Comparison of ENCODE assay signal across 12 cellular contexts in the genomic region with DNA sequence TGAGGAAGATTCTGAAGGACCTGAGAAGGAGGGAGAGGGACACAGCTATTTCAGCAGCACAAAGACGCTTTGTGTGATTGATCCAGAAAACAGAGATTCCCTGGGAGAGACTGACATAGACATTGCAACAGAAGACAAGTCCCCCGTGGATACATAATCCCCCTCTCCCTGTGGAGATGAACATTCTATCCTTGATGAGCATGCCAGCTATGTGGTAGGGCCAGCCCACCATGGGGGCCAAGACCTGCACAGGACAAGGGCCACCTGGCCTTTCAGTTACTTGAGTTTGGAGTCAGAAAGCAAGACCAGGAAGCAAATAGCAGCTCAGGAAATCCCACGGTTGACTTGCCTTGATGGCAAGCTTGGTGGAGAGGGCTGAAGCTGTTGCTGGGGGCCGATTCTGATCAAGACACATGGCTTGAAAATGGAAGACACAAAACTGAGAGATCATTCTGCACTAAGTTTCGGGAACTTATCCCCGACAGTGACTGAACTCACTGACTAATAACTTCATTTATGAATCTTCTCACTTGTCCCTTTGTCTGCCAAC.
DNase-seq lines count a peak whose midpoint lies in the region; FAIRE-seq and TF ChIP-seq lines count a peak whose summit lies in the region.
"Had no signal": no experiment of that assay in that cellular context is flagged by ENCODE, and none has a peak within 500 bp of the region (broad histone marks: within the 10 kb centered on the region; RNA-seq: fewer than 3 reads in every experiment).

No MANE protein-coding gene starts in this region.

- H2AFZ ChIP-seq in Loucy (ENCODE audit: low read length) (peak overlapping the region; percentile 60), neuronal stem cell (ENCODE audit: low read length) (no peak overlapping the region)

- H3K79me2 ChIP-seq in Loucy (ENCODE audit: insufficient read depth, low read length), result no peaks in the 10 kb centered on the region

- H3K36me3 ChIP-seq in Loucy (ENCODE audit: insufficient read depth, low read length), result peaks cover 24% of the 10 kb centered on the region; the same call in 1 of the 2 replicates
- no peaks in the 10 kb centered on the region for H3K36me3 ChIP-seq in small intestine (ENCODE audit: control insufficient read depth in 2 of 2, insufficient read depth in 2 of 2, low read length in 2 of 2)
- H3K36me3 ChIP-seq in neuronal stem cell (replicated peaks in 1 of 2; ENCODE audit: control insufficient read depth in 2 of 2, insufficient read depth in 2 of 2, low read length in 2 of 2), result peaks cover 9 to 70% of the 10 kb centered on the region in 2 donors

- DNase-seq in T-helper 1 cell, result no peak
- DNase-seq in small intestine, result no peak
- DNase-seq in nephron progenitor cell, result no peak
- DNase-seq in NOMO-1 treated with DMSO at 0.1 percent for 48 hours (lab: John Stamatoyannopoulos, UW; ENCODE audit: unreplicated experiment), result no peak
- no peak for DNase-seq in neuronal stem cell (ENCODE audit: low spot score)
- DNase-seq: NCI-H446 treated with DMSO at 0.1 percent for 48 hours had no signal

- peaks cover 50% of the 10 kb centered on the region for H3K36me3 Mint-ChIP-seq in T-helper 1 cell treated with Interleukin-12 subunit alpha and Interleukin-12 subunit beta and Interleukin-4 antibody, amounts not matched to agents 30 μg/mL and 1 μg/mL, for 36 hours (ENCODE audit: low read depth)
- H3K36me3 Mint-ChIP-seq in nephron progenitor cell (ENCODE audit: low read depth), result peaks cover 45% of the 10 kb centered on the region

- no peak overlapping the region for H3K18ac ChIP-seq in neuronal stem cell (ENCODE audit: low read length)

- peak overlapping the region; percentile 96 for H3K27ac Mint-ChIP-seq in T-helper 1 cell treated with Interleukin-12 subunit alpha and Interleukin-12 subunit beta and Interleukin-4 antibody, amounts not matched to agents 30 μg/mL and 1 μg/mL, for 36 hours
- H3K27ac Mint-ChIP-seq in nephron progenitor cell, result no peak overlapping the region

- H3K4me2 ChIP-seq in Loucy (ENCODE audit: low read depth, low read length, poor library complexity, severe bottlenecking) (peak overlapping the region; percentile 70), neuronal stem cell (ENCODE audit: insufficient read depth, low read length, poor library complexity, severe bottlenecking) (no peak overlapping the region)

- no peak for FAIRE-seq in small intestine (lab: Jason Lieb, UNC)
- FAIRE-seq: A204.1, bronchial epithelial cell, G401.6 had no signal

- no peak overlapping the region for H2BK15ac ChIP-seq in neuronal stem cell (ENCODE audit: low read length)

- no peaks in the 10 kb centered on the region for H3K27me3 Mint-ChIP-seq in T-helper 1 cell treated with Interleukin-12 subunit alpha and Interleukin-12 subunit beta and Interleukin-4 antibody, amounts not matched to agents 30 μg/mL and 1 μg/mL, for 36 hours (ENCODE audit: low read depth)
- no peaks in the 10 kb centered on the region for H3K27me3 Mint-ChIP-seq in nephron progenitor cell (ENCODE audit: low read depth, poor library complexity)

- no peak overlapping the region for H3K23ac ChIP-seq in neuronal stem cell (ENCODE audit: low read depth, low read length, poor library complexity)

- no peaks in the 10 kb centered on the region for H3K9me3 Mint-ChIP-seq in T-helper 1 cell treated with Interleukin-12 subunit alpha and Interleukin-12 subunit beta and Interleukin-4 antibody, amounts not matched to agents 30 μg/mL and 1 μg/mL, for 36 hours
- H3K9me3 Mint-ChIP-seq in nephron progenitor cell, result no peaks in the 10 kb centered on the region

- no peak overlapping the region for H4K91ac ChIP-seq in neuronal stem cell (ENCODE audit: low read depth, low read length, poor library complexity)

- H3K4ac ChIP-seq in neuronal stem cell (ENCODE audit: low read length), result no peak overlapping the region

- peaks cover 58% of the 10 kb centered on the region for H3K4me1 Mint-ChIP-seq in T-helper 1 cell treated with Interleukin-12 subunit alpha and Interleukin-12 subunit beta and Interleukin-4 antibody, amounts not matched to agents 30 μg/mL and 1 μg/mL, for 36 hours (ENCODE audit: low read depth)
- H3K4me1 Mint-ChIP-seq in nephron progenitor cell, result peaks cover 11% of the 10 kb centered on the region

- no peak overlapping the region for H2AK5ac ChIP-seq in neuronal stem cell (ENCODE audit: low read depth, low read length)

- no peak overlapping the region for H2BK120ac ChIP-seq in neuronal stem cell (ENCODE audit: low read depth, low read length)

- no peaks in the 10 kb centered on the region; the same call in 1 of the 2 replicates for H3F3A ChIP-seq in Loucy (ENCODE audit: low read depth)

- H3K9ac ChIP-seq in Loucy (ENCODE audit: low read depth, low read length, poor library complexity, severe bottlenecking), result peak overlapping the region; percentile 55
- H3K9ac ChIP-seq in neuronal stem cell (ENCODE audit: low read depth, low read length, poor library complexity), result no peak overlapping the region

- H3K4me3 ChIP-seq in Loucy (ENCODE audit: low read length, poor library complexity, severe bottlenecking) (peak overlapping the region; percentile 54), small intestine (ENCODE audit: low read depth in 1 of 2, low read length in 2 of 2) (no peak overlapping the region), neuronal stem cell (ENCODE audit: low read length in 2 of 2) (no peak overlapping the region)

- H4K8ac ChIP-seq in neuronal stem cell (ENCODE audit: low read depth, low read length), result no peak overlapping the region

- peaks cover 52% of the 10 kb centered on the region for H3K4me1 ChIP-seq in Loucy (ENCODE audit: insufficient read depth, low read length, poor library complexity, severe bottlenecking)
- peaks cover 0 to 12% of the 10 kb centered on the region in 2 donors for H3K4me1 ChIP-seq in small intestine (ENCODE audit: control insufficient read depth in 2 of 2, insufficient read depth in 1 of 2, low read depth in 1 of 2, low read length in 1 of 2)
- H3K4me1 ChIP-seq in neuronal stem cell (ENCODE audit: control insufficient read depth in 2 of 2, insufficient read depth in 1 of 2, low read depth in 1 of 2, low read length in 2 of 2), result peaks cover 6 to 14% of the 10 kb centered on the region in 2 donors

- no peak overlapping the region for H3K14ac ChIP-seq in neuronal stem cell (ENCODE audit: low read length)

- H2BK5ac ChIP-seq in neuronal stem cell (ENCODE audit: low read length), result no peak overlapping the region

- H3K4me3 Mint-ChIP-seq in T-helper 1 cell treated with Interleukin-12 subunit alpha and Interleukin-12 subunit beta and Interleukin-4 antibody, amounts not matched to agents 30 μg/mL and 1 μg/mL, for 36 hours, result peak overlapping the region; percentile 64
- no peak overlapping the region for H3K4me3 Mint-ChIP-seq in nephron progenitor cell

- H4K20me1 ChIP-seq in Loucy (ENCODE audit: insufficient read depth, low read length, poor library complexity, severe bottlenecking), result no peaks in the 10 kb centered on the region

- H3K9me3 ChIP-seq in Loucy (ENCODE audit: insufficient read depth, low read depth, low read length) (no peaks in the 10 kb centered on the region), small intestine (ENCODE audit: control insufficient read depth, low read depth) (no peaks in the 10 kb centered on the region), neuronal stem cell (replicated peaks in 1 of 2; ENCODE audit: control insufficient read depth in 2 of 2, insufficient read depth in 1 of 2, low read depth in 1 of 2, low read length in 2 of 2) (no peaks in the 10 kb centered on the region)

- H3K9me2 ChIP-seq in Loucy (replicated peaks; ENCODE audit: low read depth, low read length), result no peaks in the 10 kb centered on the region

- no peaks in the 10 kb centered on the region for H3K79me1 ChIP-seq in neuronal stem cell (ENCODE audit: low read depth, low read length)

- peak overlapping the region; percentile 49 for H3K27ac ChIP-seq in cingulate gyrus (ENCODE audit: low read depth, low read length)
- peak overlapping the region; percentile 28 to 70 for H3K27ac ChIP-seq in small intestine (ENCODE audit: low read depth in 1 of 2, low read length in 1 of 2)
- H3K27ac ChIP-seq in neuronal stem cell (replicated peaks; ENCODE audit: low read length), result no peak overlapping the region

- WGBS in small intestine, 3 donors, result 66 to 87% (median 73%) methylated on average over 6 of the region's 6 CpGs
- WGBS in neuronal stem cell (ENCODE audit: extremely low coverage in 2 of 2, insufficient read length in 2 of 2, insufficient replicate concordance in 1 of 2), 2 donors, result no CpG with 5 or more reads among the region's 6 CpGs

- no peak overlapping the region for H2BK12ac ChIP-seq in neuronal stem cell (ENCODE audit: low read length)

- no peaks in the 10 kb centered on the region for H3K27me3 ChIP-seq in Loucy (ENCODE audit: insufficient read depth, low read length, poor library complexity, severe bottlenecking)
- no peaks in the 10 kb centered on the region for H3K27me3 ChIP-seq in small intestine (ENCODE audit: control insufficient read depth in 2 of 2, insufficient read depth in 2 of 2, low read length in 2 of 2)
- H3K27me3 ChIP-seq in neuronal stem cell (ENCODE audit: control insufficient read depth in 3 of 3, insufficient read depth in 3 of 3, low read depth in 1 of 3, low read length in 3 of 3), result no peaks in the 10 kb centered on the region

- TF ChIP-seq CTCF in Loucy (conservative IDR thresholded peaks at IDR 0.05; ENCODE audit: low read length) (no peak), nephron progenitor cell (IDR thresholded peaks at IDR 0.05) (no peak)
